1 cellular context compared by ENCODE assay signal in the genomic region with DNA sequence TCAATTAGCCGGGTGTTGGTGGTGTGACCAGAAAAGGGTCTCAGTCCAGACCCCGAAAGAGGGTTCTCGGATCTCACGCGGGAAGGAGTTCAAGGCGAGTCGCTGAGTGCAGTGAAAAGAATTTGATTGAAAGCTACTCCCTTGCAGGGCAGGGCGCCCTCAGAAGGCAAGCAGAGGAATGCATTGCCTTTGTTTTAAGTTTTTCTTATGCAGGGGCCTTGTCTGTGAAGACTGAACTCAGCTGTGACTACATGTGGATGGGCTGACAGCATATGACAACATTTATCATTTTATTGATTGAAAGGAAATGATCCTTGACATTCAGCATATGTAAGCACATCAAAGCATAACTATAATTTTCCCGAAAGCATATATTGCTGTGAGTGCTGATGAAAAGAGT.
TF ChIP-seq lines count a peak whose summit lies in the region.

No MANE protein-coding gene starts in this region.

TF ChIP-seq in WTC11, 78 proteins besides CTCF, POLR2A, EP300 and RAD21:
- no peak for TF ChIP-seq HMGA2 (CRISPR knock-in tag; IDR thresholded peaks at IDR 0.05)
- no peak for TF ChIP-seq NR3C1 (CRISPR knock-in tag; conservative IDR thresholded peaks at IDR 0.05; ENCODE audit: low read depth)
- TF ChIP-seq NFATC4 (CRISPR knock-in tag; IDR thresholded peaks at IDR 0.05): no peak
- TF ChIP-seq, protein P1, sequence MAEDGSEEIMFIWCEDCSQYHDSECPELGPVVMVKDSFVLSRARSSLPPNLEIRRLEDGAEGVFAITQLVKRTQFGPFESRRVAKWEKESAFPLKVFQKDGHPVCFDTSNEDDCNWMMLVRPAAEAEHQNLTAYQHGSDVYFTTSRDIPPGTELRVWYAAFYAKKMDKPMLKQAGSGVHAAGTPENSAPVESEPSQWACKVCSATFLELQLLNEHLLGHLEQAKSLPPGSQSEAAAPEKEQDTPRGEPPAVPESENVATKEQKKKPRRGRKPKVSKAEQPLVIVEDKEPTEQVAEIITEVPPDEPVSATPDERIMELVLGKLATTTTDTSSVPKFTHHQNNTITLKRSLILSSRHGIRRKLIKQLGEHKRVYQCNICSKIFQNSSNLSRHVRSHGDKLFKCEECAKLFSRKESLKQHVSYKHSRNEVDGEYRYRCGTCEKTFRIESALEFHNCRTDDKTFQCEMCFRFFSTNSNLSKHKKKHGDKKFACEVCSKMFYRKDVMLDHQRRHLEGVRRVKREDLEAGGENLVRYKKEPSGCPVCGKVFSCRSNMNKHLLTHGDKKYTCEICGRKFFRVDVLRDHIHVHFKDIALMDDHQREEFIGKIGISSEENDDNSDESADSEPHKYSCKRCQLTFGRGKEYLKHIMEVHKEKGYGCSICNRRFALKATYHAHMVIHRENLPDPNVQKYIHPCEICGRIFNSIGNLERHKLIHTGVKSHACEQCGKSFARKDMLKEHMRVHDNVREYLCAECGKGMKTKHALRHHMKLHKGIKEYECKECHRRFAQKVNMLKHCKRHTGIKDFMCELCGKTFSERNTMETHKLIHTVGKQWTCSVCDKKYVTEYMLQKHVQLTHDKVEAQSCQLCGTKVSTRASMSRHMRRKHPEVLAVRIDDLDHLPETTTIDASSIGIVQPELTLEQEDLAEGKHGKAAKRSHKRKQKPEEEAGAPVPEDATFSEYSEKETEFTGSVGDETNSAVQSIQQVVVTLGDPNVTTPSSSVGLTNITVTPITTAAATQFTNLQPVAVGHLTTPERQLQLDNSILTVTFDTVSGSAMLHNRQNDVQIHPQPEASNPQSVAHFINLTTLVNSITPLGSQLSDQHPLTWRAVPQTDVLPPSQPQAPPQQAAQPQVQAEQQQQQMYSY (CRISPR knock-in tag; IDR thresholded peaks at IDR 0.05): no peak
- TF ChIP-seq, protein P2, sequence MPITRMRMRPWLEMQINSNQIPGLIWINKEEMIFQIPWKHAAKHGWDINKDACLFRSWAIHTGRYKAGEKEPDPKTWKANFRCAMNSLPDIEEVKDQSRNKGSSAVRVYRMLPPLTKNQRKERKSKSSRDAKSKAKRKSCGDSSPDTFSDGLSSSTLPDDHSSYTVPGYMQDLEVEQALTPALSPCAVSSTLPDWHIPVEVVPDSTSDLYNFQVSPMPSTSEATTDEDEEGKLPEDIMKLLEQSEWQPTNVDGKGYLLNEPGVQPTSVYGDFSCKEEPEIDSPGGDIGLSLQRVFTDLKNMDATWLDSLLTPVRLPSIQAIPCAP (CRISPR knock-in tag; IDR thresholded peaks at IDR 0.05): no peak
- TF ChIP-seq, protein P3, sequence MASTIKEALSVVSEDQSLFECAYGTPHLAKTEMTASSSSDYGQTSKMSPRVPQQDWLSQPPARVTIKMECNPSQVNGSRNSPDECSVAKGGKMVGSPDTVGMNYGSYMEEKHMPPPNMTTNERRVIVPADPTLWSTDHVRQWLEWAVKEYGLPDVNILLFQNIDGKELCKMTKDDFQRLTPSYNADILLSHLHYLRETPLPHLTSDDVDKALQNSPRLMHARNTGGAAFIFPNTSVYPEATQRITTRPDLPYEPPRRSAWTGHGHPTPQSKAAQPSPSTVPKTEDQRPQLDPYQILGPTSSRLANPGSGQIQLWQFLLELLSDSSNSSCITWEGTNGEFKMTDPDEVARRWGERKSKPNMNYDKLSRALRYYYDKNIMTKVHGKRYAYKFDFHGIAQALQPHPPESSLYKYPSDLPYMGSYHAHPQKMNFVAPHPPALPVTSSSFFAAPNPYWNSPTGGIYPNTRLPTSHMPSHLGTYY (CRISPR knock-in tag; IDR thresholded peaks at IDR 0.05): no peak
- TF ChIP-seq IRF2 (CRISPR knock-in tag; IDR thresholded peaks at IDR 0.05; ENCODE audit: borderline replicate concordance, low read depth): no peak
